19 cellular contexts compared by ENCODE assay signal in the genomic region with DNA sequence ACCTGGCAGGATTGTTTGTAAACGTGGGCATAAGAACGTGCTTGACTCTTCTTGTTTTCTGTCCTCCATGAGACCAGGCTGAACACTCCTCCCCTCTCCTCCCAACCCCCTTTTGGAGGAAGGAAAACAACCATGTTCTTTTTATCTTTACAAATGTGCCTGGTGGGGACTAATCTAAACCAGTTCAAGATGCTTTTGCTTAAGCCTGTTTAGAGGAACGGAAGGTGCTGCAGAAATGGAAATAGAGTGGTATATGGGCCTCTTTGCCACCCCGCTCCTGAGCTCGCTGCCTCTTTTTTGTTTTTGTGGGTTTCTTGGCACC.
DNase-seq lines count a peak whose midpoint lies in the region; ATAC-seq and TF ChIP-seq lines count a peak whose summit lies in the region.
"Had no signal": no experiment of that assay in that cellular context is flagged by ENCODE, and none has a peak within 500 bp of the region (broad histone marks: within the 10 kb centered on the region; RNA-seq: fewer than 3 reads in every experiment).

No MANE protein-coding gene starts in this region.

- no peak overlapping the region for H3K4me3 ChIP-seq in AG04450 (ENCODE audit: low read depth, low read length)
- H3K4me3 ChIP-seq in Loucy (ENCODE audit: low read length, poor library complexity, severe bottlenecking) = no peak overlapping the region
- H3K4me3 ChIP-seq in prostate gland = no peak overlapping the region
- no peak overlapping the region for H3K4me3 ChIP-seq in upper lobe of left lung
- H3K4me3 ChIP-seq: left lung had no signal

- DNase-seq in AG04450 (ENCODE audit: low read depth, low spot score) (no peak), prostate gland (ENCODE audit: low spot score) (no peak), NCI-H524 (lab: John Stamatoyannopoulos, UW) (no peak), upper lobe of left lung (no peak)
- DNase-seq in activated naive CD4-positive, alpha-beta T cell treated with Interleukin-2 at 50 U/mL for 16 hours = no peak
- DNase-seq: activated CD4-positive, alpha-beta memory T cell treated with anti-CD3 and anti-CD28 coated beads for 36 hours; activated naive CD4-positive, alpha-beta T cell treated with anti-CD3 and anti-CD28 coated beads for 36 hours; activated T-cell treated with anti-CD3 and anti-CD28 coated beads, Interleukin-2, amount 50 U/mL, for 1 hour; anterior cingulate cortex; cerebellar nuclear complex; effector CD8-positive, alpha-beta T cell; NCI-H524 treated with DMSO at 0.1 percent for 48 hours; occipital lobe; stimulated activated naive CD8-positive, alpha-beta T cell treated with anti-CD3 and anti-CD28 coated beads, Interleukin-15, amount 100 ng/mL, for 72 hours; WERI-Rb-1 had no signal

- H3K79me2 ChIP-seq in Loucy (ENCODE audit: insufficient read depth, low read length) = no peaks in the 10 kb centered on the region

- no peak for TF ChIP-seq EP300 in upper lobe of left lung (IDR thresholded peaks at IDR 0.05)

- peak overlapping the region; percentile 46 for H3K4me2 ChIP-seq in Loucy (ENCODE audit: low read depth, low read length, poor library complexity, severe bottlenecking)

- H3K36me3 ChIP-seq in Loucy (ENCODE audit: insufficient read depth, low read length) (no peaks in the 10 kb centered on the region), prostate gland (no peaks in the 10 kb centered on the region), upper lobe of left lung (no peaks in the 10 kb centered on the region)
- H3K36me3 ChIP-seq: left lung, WERI-Rb-1 had no signal

- H3K9ac ChIP-seq in Loucy (ENCODE audit: low read depth, low read length, poor library complexity, severe bottlenecking) = peak overlapping the region; percentile 8

- H3K27me3 ChIP-seq in AG04450 (ENCODE audit: control insufficient read depth, insufficient read depth, low read length) (no peaks in the 10 kb centered on the region), Loucy (ENCODE audit: insufficient read depth, low read length, poor library complexity, severe bottlenecking) (no peaks in the 10 kb centered on the region), prostate gland (replicated peaks; ENCODE audit: insufficient read depth) (no peaks in the 10 kb centered on the region), upper lobe of left lung (no peaks in the 10 kb centered on the region)
- H3K27me3 ChIP-seq: left lung had no signal

- H3K9me3 ChIP-seq in AG04450 (ENCODE audit: control insufficient read depth, insufficient read depth, low read length) (no peaks in the 10 kb centered on the region), Loucy (ENCODE audit: insufficient read depth, low read depth, low read length) (no peaks in the 10 kb centered on the region), prostate gland (no peaks in the 10 kb centered on the region), upper lobe of left lung (no peaks in the 10 kb centered on the region)
- H3K9me3 ChIP-seq: left lung had no signal

- H4K20me1 ChIP-seq in Loucy (ENCODE audit: insufficient read depth, low read length, poor library complexity, severe bottlenecking) = no peaks in the 10 kb centered on the region

- TF ChIP-seq POLR2A in prostate gland (IDR thresholded peaks at IDR 0.05) = no peak
- TF ChIP-seq POLR2A in upper lobe of left lung (IDR thresholded peaks at IDR 0.05) = no peak

- 29% methylated on average over 5 of the region's 5 CpGs for WGBS in prostate gland
- WGBS in upper lobe of left lung, 2 donors = 35 to 51% methylated on average over 5 of the region's 5 CpGs

- no peak overlapping the region; the same call in 1 of the 2 replicates for H2AFZ ChIP-seq in Loucy (ENCODE audit: low read length)

- CTCF ChIA-PET in AG04450 (lab: Charles Lee) = no interaction called here

- no peaks in the 10 kb centered on the region for H3K9me2 ChIP-seq in Loucy (replicated peaks; ENCODE audit: low read depth, low read length)

- H3K27ac ChIP-seq in AG04450 (ENCODE audit: low read depth, low read length) (peak overlapping the region; percentile 39), prostate gland (peak overlapping the region; percentile 27 to 56), upper lobe of left lung (peak overlapping the region in 2 of 4 donors; percentile 10 to 23)
- H3K27ac ChIP-seq: WERI-Rb-1 had no signal

- intact Hi-C loops in prostate gland (cut with DNase I) = no loop called here

- no peaks in the 10 kb centered on the region for H3F3A ChIP-seq in Loucy (ENCODE audit: low read depth)

- POLR2A ChIA-PET in AG04450 (lab: Yijun Ruan, JAX) = no interaction called here

- H3K4me1 ChIP-seq in Loucy (ENCODE audit: insufficient read depth, low read length, poor library complexity, severe bottlenecking) = peaks cover 24% of the 10 kb centered on the region
- peaks cover 7% of the 10 kb centered on the region for H3K4me1 ChIP-seq in prostate gland (replicated peaks)
- H3K4me1 ChIP-seq in upper lobe of left lung = peaks cover 5 to 26% (median 12%) of the 10 kb centered on the region in 4 donors

- no peak for TF ChIP-seq CTCF in AG04450 (IDR thresholded peaks at IDR 0.05; ENCODE audit: low read depth, low read length)
- TF ChIP-seq CTCF in Loucy (conservative IDR thresholded peaks at IDR 0.05; ENCODE audit: low read length) = no peak
- TF ChIP-seq CTCF in prostate gland (IDR thresholded peaks at IDR 0.05) = no peak
- TF ChIP-seq CTCF in upper lobe of left lung (IDR thresholded peaks at IDR 0.05) = no peak

- peak; percentile 5 for ATAC-seq in esophagus mucosa
- ATAC-seq in upper lobe of left lung (ENCODE audit: low FRiP score in 2 of 2) = no peak
- no peak for ATAC-seq in GM21526 (IDR thresholded peaks at IDR 0.05; ENCODE audit: low FRiP score, unreplicated experiment)
- ATAC-seq: stimulated activated naive CD8-positive, alpha-beta T cell treated with anti-CD3 and anti-CD28 coated beads, Interleukin-15, amount 100 ng/mL, for 72 hours had no signal
